Comparison of ENCODE assay signal across 8 cellular contexts in the genomic region with DNA sequence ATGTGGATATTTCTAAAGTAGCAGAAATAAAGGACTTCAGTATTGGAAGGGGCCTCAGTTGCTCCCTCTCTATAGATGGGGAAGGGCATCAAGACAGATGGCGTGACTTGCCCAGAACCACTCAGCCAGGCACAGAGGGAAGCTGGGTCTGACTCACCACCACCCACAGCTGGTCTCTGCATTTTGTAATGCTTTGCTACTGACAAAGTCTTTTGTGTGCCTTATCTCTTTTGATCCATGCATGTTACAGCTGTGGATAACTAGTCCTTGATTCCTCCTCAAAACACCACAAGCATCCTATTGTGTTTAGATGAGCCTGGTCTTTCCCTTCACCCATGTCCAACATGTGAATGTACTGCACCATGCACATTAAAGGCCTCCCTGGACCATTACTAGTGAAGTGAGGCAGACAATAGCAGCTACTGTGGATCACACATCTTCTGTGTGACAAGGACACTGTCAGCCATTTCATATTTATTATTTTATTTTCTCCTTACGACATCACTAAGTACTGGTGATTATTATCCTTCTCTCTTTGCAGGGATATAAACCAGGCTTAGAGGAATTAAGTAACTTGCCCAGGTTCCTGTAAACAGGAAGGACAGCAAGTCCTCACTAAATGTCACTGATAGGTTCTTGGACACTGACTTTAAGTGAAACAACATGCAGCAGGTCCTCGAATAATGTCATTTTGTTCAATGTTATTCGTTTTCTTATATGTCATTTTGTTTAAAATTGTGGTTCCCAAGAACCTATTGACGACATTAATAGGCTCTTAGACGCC.
DNase-seq lines count a peak whose midpoint lies in the region; ATAC-seq and TF ChIP-seq lines count a peak whose summit lies in the region.

No MANE protein-coding gene starts in this region.

- peaks cover 27 to 42% of the 10 kb centered on the region in 2 donors for H3K4me1 Mint-ChIP-seq in stimulated activated naive B cell treated with anti-CD40 and anti-IgM and Interleukin-4, amounts not matched to agents 10 μg/mL and 1 μg/mL and 100 μg/mL, for 72 hours

- peak; percentile 55 for ATAC-seq in GM18508 (IDR thresholded peaks at IDR 0.05; ENCODE audit: insufficient read depth, unreplicated experiment)
- ATAC-seq in HG03039 (IDR thresholded peaks at IDR 0.05; ENCODE audit: unreplicated experiment), result peak; percentile 67
- peak; percentile 94 to 96 for ATAC-seq in stimulated activated naive B cell treated with anti-CD40 and anti-IgM and Interleukin-4, amounts not matched to agents 10 μg/mL and 1 μg/mL and 100 μg/mL, for 72 hours (replicated peaks)
- no peak for ATAC-seq in GM18520 (IDR thresholded peaks at IDR 0.05; ENCODE audit: unreplicated experiment)

- peak; percentile 69 for DNase-seq in AG09309 (ENCODE audit: low read depth)
- peak; percentile 90 for DNase-seq in SIG-M5 treated with dmso at 0.1 percent for 504 hours (lab: John Stamatoyannopoulos, UW; ENCODE audit: unreplicated experiment)
- peak; percentile 76 to 77 for DNase-seq in foreskin fibroblast
- peak; percentile 62 for DNase-seq in stimulated activated naive B cell treated with anti-CD40 and anti-IgM and Interleukin-4, amounts not matched to agents 10 μg/mL and 1 μg/mL and 100 μg/mL, for 72 hours
- no peak for DNase-seq in HuH-7 (ENCODE audit: low spot score)

- no peak for TF ChIP-seq CTCF in AG09309 (IDR thresholded peaks at IDR 0.05; ENCODE audit: control insufficient read depth, insufficient read depth, low read depth, low read length, missing control alignments)
- TF ChIP-seq CTCF in foreskin fibroblast (IDR thresholded peaks at IDR 0.05; ENCODE audit: low read depth, low read length), result no peak

- H3K4me3 Mint-ChIP-seq in stimulated activated naive B cell treated with anti-CD40 and anti-IgM and Interleukin-4, amounts not matched to agents 10 μg/mL and 1 μg/mL and 100 μg/mL, for 72 hours, result peak overlapping the region in 1 of 2 donors; percentile 39

- peaks cover 0 to 6% of the 10 kb centered on the region in 2 donors for H3K27me3 Mint-ChIP-seq in stimulated activated naive B cell treated with anti-CD40 and anti-IgM and Interleukin-4, amounts not matched to agents 10 μg/mL and 1 μg/mL and 100 μg/mL, for 72 hours

- H3K4me3 ChIP-seq in AG09309 (ENCODE audit: control insufficient read depth, low read depth, low read length) (no peak overlapping the region), foreskin fibroblast (ENCODE audit: low read depth in 1 of 2, low read length in 2 of 2) (no peak overlapping the region)

- H3K9me3 Mint-ChIP-seq in stimulated activated naive B cell treated with anti-CD40 and anti-IgM and Interleukin-4, amounts not matched to agents 10 μg/mL and 1 μg/mL and 100 μg/mL, for 72 hours, result no peaks in the 10 kb centered on the region

- no peaks in the 10 kb centered on the region for H3K36me3 Mint-ChIP-seq in stimulated activated naive B cell treated with anti-CD40 and anti-IgM and Interleukin-4, amounts not matched to agents 10 μg/mL and 1 μg/mL and 100 μg/mL, for 72 hours

- peak overlapping the region; percentile 87 for H3K27ac Mint-ChIP-seq in stimulated activated naive B cell treated with anti-CD40 and anti-IgM and Interleukin-4, amounts not matched to agents 10 μg/mL and 1 μg/mL and 100 μg/mL, for 72 hours
